In the genomic region with DNA sequence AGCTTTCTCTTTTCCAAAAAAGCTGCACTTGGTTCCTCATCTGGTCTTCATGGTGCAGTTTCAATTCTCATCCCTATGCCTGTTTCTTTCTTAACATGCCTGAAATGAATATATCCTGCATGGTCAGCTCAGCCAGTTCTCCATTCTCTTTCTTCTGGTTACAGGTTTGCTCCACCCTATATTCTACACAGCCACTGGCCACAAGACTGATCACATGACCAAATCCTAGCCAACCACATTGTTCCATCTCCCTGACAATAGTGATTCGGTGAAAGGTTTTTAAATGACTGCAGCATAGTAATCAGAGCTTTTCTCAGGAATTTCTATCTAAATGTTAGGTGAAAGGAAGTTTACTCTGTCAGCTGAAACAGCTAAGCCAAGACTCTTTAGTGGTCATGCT, we compare ENCODE assay signal across 1 cellular context.
TF ChIP-seq lines count a peak whose summit lies in the region.

No MANE protein-coding gene starts in this region.

TF ChIP-seq in GM23338, 12 proteins besides CTCF, POLR2A, EP300 and RAD21 (continued from another document):
- TF ChIP-seq, protein P1, sequence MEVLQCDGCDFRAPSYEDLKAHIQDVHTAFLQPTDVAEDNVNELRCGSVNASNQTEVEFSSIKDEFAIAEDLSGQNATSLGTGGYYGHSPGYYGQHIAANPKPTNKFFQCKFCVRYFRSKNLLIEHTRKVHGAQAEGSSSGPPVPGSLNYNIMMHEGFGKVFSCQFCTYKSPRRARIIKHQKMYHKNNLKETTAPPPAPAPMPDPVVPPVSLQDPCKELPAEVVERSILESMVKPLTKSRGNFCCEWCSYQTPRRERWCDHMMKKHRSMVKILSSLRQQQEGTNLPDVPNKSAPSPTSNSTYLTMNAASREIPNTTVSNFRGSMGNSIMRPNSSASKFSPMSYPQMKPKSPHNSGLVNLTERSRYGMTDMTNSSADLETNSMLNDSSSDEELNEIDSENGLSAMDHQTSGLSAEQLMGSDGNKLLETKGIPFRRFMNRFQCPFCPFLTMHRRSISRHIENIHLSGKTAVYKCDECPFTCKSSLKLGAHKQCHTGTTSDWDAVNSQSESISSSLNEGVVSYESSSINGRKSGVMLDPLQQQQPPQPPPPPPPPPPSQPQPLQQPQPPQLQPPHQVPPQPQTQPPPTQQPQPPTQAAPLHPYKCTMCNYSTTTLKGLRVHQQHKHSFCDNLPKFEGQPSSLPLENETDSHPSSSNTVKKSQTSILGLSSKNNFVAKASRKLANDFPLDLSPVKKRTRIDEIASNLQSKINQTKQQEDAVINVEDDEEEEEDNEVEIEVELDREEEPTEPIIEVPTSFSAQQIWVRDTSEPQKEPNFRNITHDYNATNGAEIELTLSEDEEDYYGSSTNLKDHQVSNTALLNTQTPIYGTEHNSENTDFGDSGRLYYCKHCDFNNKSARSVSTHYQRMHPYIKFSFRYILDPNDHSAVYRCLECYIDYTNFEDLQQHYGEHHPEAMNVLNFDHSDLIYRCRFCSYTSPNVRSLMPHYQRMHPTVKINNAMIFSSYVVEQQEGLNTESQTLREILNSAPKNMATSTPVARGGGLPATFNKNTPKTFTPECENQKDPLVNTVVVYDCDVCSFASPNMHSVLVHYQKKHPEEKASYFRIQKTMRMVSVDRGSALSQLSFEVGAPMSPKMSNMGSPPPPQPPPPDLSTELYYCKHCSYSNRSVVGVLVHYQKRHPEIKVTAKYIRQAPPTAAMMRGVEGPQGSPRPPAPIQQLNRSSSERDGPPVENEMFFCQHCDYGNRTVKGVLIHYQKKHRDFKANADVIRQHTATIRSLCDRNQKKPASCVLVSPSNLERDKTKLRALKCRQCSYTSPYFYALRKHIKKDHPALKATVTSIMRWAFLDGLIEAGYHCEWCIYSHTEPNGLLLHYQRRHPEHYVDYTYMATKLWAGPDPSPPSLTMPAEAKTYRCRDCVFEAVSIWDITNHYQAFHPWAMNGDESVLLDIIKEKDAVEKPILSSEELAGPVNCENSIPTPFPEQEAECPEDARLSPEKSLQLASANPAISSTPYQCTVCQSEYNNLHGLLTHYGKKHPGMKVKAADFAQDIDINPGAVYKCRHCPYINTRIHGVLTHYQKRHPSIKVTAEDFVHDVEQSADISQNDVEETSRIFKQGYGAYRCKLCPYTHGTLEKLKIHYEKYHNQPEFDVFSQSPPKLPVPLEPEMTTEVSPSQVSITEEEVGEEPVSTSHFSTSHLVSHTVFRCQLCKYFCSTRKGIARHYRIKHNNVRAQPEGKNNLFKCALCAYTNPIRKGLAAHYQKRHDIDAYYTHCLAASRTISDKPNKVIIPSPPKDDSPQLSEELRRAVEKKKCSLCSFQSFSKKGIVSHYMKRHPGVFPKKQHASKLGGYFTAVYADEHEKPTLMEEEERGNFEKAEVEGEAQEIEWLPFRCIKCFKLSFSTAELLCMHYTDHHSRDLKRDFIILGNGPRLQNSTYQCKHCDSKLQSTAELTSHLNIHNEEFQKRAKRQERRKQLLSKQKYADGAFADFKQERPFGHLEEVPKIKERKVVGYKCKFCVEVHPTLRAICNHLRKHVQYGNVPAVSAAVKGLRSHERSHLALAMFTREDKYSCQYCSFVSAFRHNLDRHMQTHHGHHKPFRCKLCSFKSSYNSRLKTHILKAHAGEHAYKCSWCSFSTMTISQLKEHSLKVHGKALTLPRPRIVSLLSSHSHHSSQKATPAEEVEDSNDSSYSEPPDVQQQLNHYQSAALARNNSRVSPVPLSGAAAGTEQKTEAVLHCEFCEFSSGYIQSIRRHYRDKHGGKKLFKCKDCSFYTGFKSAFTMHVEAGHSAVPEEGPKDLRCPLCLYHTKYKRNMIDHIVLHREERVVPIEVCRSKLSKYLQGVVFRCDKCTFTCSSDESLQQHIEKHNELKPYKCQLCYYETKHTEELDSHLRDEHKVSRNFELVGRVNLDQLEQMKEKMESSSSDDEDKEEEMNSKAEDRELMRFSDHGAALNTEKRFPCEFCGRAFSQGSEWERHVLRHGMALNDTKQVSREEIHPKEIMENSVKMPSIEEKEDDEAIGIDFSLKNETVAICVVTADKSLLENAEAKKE (CRISPR knock-in tag; IDR thresholded peaks at IDR 0.05) = no peak
- TF ChIP-seq EZH2phosphoT487 (IDR thresholded peaks at IDR 0.05; ENCODE audit: unreplicated experiment) (no peak), JUNB (IDR thresholded peaks at IDR 0.05; ENCODE audit: unreplicated experiment) (no peak), ZNF114 (CRISPR knock-in tag; IDR thresholded peaks at IDR 0.05) (no peak), STAT1 (IDR thresholded peaks at IDR 0.05; ENCODE audit: unreplicated experiment) (no peak), ZNF331 (CRISPR knock-in tag; IDR thresholded peaks at IDR 0.05; ENCODE audit: low read depth) (no peak), NANOG (IDR thresholded peaks at IDR 0.05; ENCODE audit: borderline replicate concordance) (no peak), CREB1 (CRISPR knock-in tag; IDR thresholded peaks at IDR 0.05; ENCODE audit: low read depth) (no peak)
- TF ChIP-seq, protein P2, sequence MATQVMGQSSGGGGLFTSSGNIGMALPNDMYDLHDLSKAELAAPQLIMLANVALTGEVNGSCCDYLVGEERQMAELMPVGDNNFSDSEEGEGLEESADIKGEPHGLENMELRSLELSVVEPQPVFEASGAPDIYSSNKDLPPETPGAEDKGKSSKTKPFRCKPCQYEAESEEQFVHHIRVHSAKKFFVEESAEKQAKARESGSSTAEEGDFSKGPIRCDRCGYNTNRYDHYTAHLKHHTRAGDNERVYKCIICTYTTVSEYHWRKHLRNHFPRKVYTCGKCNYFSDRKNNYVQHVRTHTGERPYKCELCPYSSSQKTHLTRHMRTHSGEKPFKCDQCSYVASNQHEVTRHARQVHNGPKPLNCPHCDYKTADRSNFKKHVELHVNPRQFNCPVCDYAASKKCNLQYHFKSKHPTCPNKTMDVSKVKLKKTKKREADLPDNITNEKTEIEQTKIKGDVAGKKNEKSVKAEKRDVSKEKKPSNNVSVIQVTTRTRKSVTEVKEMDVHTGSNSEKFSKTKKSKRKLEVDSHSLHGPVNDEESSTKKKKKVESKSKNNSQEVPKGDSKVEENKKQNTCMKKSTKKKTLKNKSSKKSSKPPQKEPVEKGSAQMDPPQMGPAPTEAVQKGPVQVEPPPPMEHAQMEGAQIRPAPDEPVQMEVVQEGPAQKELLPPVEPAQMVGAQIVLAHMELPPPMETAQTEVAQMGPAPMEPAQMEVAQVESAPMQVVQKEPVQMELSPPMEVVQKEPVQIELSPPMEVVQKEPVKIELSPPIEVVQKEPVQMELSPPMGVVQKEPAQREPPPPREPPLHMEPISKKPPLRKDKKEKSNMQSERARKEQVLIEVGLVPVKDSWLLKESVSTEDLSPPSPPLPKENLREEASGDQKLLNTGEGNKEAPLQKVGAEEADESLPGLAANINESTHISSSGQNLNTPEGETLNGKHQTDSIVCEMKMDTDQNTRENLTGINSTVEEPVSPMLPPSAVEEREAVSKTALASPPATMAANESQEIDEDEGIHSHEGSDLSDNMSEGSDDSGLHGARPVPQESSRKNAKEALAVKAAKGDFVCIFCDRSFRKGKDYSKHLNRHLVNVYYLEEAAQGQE (IDR thresholded peaks at IDR 0.05; ENCODE audit: unreplicated experiment) = no peak
- TF ChIP-seq, protein P3, sequence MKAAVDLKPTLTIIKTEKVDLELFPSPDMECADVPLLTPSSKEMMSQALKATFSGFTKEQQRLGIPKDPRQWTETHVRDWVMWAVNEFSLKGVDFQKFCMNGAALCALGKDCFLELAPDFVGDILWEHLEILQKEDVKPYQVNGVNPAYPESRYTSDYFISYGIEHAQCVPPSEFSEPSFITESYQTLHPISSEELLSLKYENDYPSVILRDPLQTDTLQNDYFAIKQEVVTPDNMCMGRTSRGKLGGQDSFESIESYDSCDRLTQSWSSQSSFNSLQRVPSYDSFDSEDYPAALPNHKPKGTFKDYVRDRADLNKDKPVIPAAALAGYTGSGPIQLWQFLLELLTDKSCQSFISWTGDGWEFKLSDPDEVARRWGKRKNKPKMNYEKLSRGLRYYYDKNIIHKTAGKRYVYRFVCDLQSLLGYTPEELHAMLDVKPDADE (IDR thresholded peaks at IDR 0.05) = no peak
